ENCODE assay signal across 8 cellular contexts in the genomic region with DNA sequence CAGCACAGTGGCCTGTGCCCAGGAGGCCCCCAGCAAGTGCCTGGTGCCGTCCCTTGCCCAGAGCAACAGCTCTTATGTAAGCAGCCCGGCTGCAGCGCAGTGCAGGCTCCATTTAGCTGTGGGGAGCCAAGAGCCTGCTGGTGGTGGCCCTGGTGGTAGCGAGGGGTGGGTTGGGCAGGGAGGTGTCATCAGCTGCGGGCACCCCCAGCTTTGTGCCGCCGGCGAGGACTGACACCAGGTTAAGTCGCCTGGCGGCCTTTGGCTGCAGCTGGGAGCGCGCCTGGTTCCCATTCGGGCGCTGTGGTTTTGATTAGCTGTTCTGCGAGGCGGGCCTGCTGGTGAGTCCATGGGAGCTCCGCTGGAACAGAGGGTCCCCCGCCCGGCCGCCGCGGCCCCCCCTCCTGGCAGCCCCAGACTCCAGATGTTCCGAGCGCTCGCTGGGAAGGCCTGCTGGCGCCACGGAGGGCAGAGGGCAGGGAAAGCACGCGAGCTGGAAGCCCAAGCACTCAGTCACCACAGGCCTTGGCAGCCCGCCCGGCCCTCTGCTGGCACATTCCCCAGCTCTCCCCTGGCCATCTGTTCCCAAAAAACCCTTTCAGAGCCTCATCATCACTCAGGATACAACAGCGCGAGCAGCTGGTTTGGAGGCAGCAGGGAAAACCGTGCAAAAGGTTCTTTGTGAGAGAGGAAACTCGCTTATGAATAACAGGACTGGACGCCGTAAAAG. TPM values are rescaled to one million over a fixed set of nuclear protein-coding genes. Genes with fewer than 3 reads are reported as not detected.
DNase-seq lines count a peak whose midpoint lies in the region; ATAC-seq, FAIRE-seq and TF ChIP-seq lines count a peak whose summit lies in the region.

No MANE protein-coding gene starts in this region.

- ATAC-seq in HepG2 = peak; percentile 84
- peak; percentile 94 for ATAC-seq in thoracic aorta (ENCODE audit: insufficient number of reproducible peaks, low FRiP score, low read depth)
- no peak for ATAC-seq in GM21360 (IDR thresholded peaks at IDR 0.05; ENCODE audit: unreplicated experiment)
- no peak for ATAC-seq in HG03196 (IDR thresholded peaks at IDR 0.05; ENCODE audit: unreplicated experiment)

- H2AFZ ChIP-seq in HepG2 (ENCODE audit: low read length) = no peak overlapping the region

- H3K4me3 ChIP-seq in HEK293 (ENCODE audit: low read depth, low read length) (no peak overlapping the region), HepG2 (replicated peaks in 1 of 3; ENCODE audit: insufficient read depth in 1 of 3, low read depth in 2 of 3, low read length in 3 of 3) (peak overlapping the region; percentile 36 to 67 (median 43); a peak in 5 of 6 replicates), thoracic aorta (peak overlapping the region; percentile 64)

- CTCF ChIA-PET in HEK293 (lab: Yijun Ruan, JAX) (interaction anchor here (0.7 to 9.3 kb wide), 8 partner anchors 9 to 43 kb away, joined by 3 to 105 read pairs (median 11); partner anchors contain the start of gene ATOH8), HepG2 (lab: Yijun Ruan, JAX; ENCODE audit: low intra/inter-chr PET ratio, low total read pairs) (interaction anchor here (1.3 to 1.8 kb wide), 3 partner anchors 22 to 44 kb away, joined by 5 to 6 read pairs (median 6); no protein-coding TSS in a partner anchor)

- no TSS peak for BruUV-seq in HepG2 (replicated peaks; lab: Mats Ljungman, UMichigan)

- H3K4me1 ChIP-seq in HEK293 (ENCODE audit: control insufficient read depth, insufficient read depth, low read length) (peaks cover 41% of the 10 kb centered on the region), HepG2 (ENCODE audit: insufficient read depth, low read length) (peaks cover 60% of the 10 kb centered on the region), thoracic aorta (ENCODE audit: control insufficient read depth in 1 of 2, low read depth in 2 of 2) (peaks cover 68 to 95% of the 10 kb centered on the region in 2 donors)

- H3K9me3 ChIP-seq in HEK293 (ENCODE audit: control insufficient read depth, insufficient read depth, low read depth, low read length) = no peaks in the 10 kb centered on the region
- H3K9me3 ChIP-seq in HepG2 (ENCODE audit: low read length) = no peaks in the 10 kb centered on the region
- no peaks in the 10 kb centered on the region for H3K9me3 ChIP-seq in thoracic aorta

- H4K20me1 ChIP-seq in HepG2 (ENCODE audit: insufficient read depth, low read length) = no peaks in the 10 kb centered on the region

- peak overlapping the region; percentile 86 for H3K4me2 ChIP-seq in HepG2 (ENCODE audit: low read depth, low read length)

- peak; percentile 27 to 41; a peak in 1 of 4 replicates for TF ChIP-seq EP300 in HepG2 (IDR thresholded peaks at IDR 0.05; ENCODE audit: low read depth in 2 of 2, low read length in 2 of 2)
- peak; percentile 64; the same call in 1 of the 2 replicates for TF ChIP-seq EP300 in HepG2 (CRISPR knock-in tag; IDR thresholded peaks at IDR 0.05; ENCODE audit: borderline replicate concordance)

- H3K36me3 ChIP-seq in HEK293 (ENCODE audit: control insufficient read depth in 2 of 2, insufficient read depth in 1 of 2, low read length in 2 of 2) (no peaks in the 10 kb centered on the region), HepG2 (replicated peaks in 1 of 2; ENCODE audit: control insufficient read depth in 1 of 2, insufficient read depth in 2 of 2, low read length in 2 of 2) (no peaks in the 10 kb centered on the region), thoracic aorta (peaks cover 13% of the 10 kb centered on the region)

- POLR2A ChIA-PET in HEK293 (lab: Yijun Ruan, JAX) = interaction anchor here (0.6 to 2.4 kb wide), 9 partner anchors 11 to 334 kb away, joined by 3 to 14 read pairs (median 3); partner anchors contain the start of genes ATOH8, POLR1A and PTCD3
- POLR2A ChIA-PET in HepG2 (lab: Yijun Ruan, JAX) = interaction anchor here (0.6 to 3.1 kb wide), 7 partner anchors 11 to 303 kb away, joined by 3 to 11 read pairs (median 5); partner anchors contain the start of gene ATOH8

- H3K79me2 ChIP-seq in HepG2 (ENCODE audit: insufficient read depth, low read length) = no peaks in the 10 kb centered on the region

- intact Hi-C loops in HepG2 (cut with micrococcal nuclease; ENCODE audit: unreplicated experiment) = loop anchor here (1.0 to 2.0 kb wide), 3 partner anchors 19 to 34 kb away; partner anchors contain the start of gene ATOH8

- TF ChIP-seq CTCF in HEK293 (tag by site-specific recombination; IDR thresholded peaks at IDR 0.05) (peak; percentile 91), HepG2 (CRISPR knock-in tag; IDR thresholded peaks at IDR 0.05) (peak; percentile 55), thoracic aorta (IDR thresholded peaks at IDR 0.05) (no peak)

- DNase-seq in NCI-H82 (lab: John Stamatoyannopoulos, UW) (peak; percentile 100), dermis blood vessel endothelial cell (peak; percentile 100), HepG2 (ENCODE audit: low spot score) (peak; percentile 97), thoracic aorta (ENCODE audit: low spot score) (peak; percentile 90)
- no peak for DNase-seq in activated CD4-positive, CD25-positive, alpha-beta regulatory T cell (lab: John Stamatoyannopoulos, UW)

- TF ChIP-seq RAD21 in HepG2 (CRISPR knock-in tag; IDR thresholded peaks at IDR 0.05) = peak; percentile 58; the same call in 1 of the 2 replicates

- no peak for TF ChIP-seq POLR2A in HepG2 (IDR thresholded peaks at IDR 0.05; ENCODE audit: insufficient read depth in 1 of 2, low read depth in 2 of 2, low read length in 2 of 2)

- peak overlapping the region; percentile 80 for H3K27ac ChIP-seq in HEK293 (ENCODE audit: extremely low read depth, low read depth, low read length)
- H3K27ac ChIP-seq in HepG2 (ENCODE audit: extremely low read length, insufficient read depth, low read length) = no peak overlapping the region
- peak overlapping the region; percentile 86 to 93 for H3K27ac ChIP-seq in thoracic aorta

- H3K27me3 ChIP-seq in HepG2 (ENCODE audit: control insufficient read depth in 1 of 2, insufficient read depth in 2 of 2, low read length in 2 of 2) = no peaks in the 10 kb centered on the region
- H3K27me3 ChIP-seq in thoracic aorta (replicated peaks; ENCODE audit: insufficient read depth) = no peaks in the 10 kb centered on the region

- in situ Hi-C loops in HepG2 (cut with HindIII; ENCODE audit: extremely low pct_ligation_motif_present, low pct_unique_long_range_greater_than_20kb) = no loop called here

- FAIRE-seq in HepG2 (lab: Jason Lieb, UNC) = peak; percentile 86

- peak overlapping the region; percentile 48 for H3K9ac ChIP-seq in HepG2 (ENCODE audit: insufficient read depth, low read depth, low read length)

- 1% methylated on average over 12 of the region's 37 CpGs for WGBS in HepG2 (ENCODE audit: low lambda C conversion rate)

TF ChIP-seq in HEK293, 187 proteins besides CTCF, POLR2A, EP300 and RAD21 (continues in another document):
- TF ChIP-seq ZNF2 (tag by site-specific recombination; IDR thresholded peaks at IDR 0.05) (no peak), ZBTB20 (tag by site-specific recombination; IDR thresholded peaks at IDR 0.05) (peak; percentile 29; the same call in 1 of the 2 replicates)
- TF ChIP-seq, protein P1, sequence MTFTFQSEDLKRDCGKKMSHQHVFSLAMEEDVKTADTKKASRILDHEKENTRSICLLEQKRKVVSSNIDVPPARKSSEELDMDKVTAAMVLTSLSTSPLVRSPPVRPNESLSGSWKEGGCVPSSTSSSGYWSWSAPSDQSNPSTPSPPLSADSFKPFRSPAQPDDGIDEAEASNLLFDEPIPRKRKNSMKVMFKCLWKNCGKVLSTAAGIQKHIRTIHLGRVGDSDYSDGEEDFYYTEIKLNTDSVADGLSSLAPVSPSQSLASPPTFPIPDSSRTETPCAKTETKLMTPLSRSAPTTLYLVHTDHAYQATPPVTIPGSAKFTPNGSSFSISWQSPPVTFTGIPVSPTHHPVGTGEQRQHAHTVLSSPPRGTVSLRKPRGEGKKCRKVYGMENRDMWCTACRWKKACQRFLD (tag by site-specific recombination; IDR thresholded peaks at IDR 0.05) = no peak

TF ChIP-seq in HepG2, 621 proteins besides CTCF, POLR2A, EP300 and RAD21 (continues in another document):
- TF ChIP-seq ZNF232 (CRISPR knock-in tag; IDR thresholded peaks at IDR 0.05; ENCODE audit: borderline replicate concordance) (0 out of 2 replicates have a peak, but pooled peaks have one; percentile 12), DRAP1 (CRISPR knock-in tag; IDR thresholded peaks at IDR 0.05) (0 out of 2 replicates have a peak, but pooled peaks have one; percentile 12), ZNF501 (CRISPR knock-in tag; IDR thresholded peaks at IDR 0.05) (peak; percentile 67; the same call in 1 of the 2 replicates)

RNA-seq across cellular contexts. Expression of gene ATOH8, which starts 18.4 kb away (rescaled TPM):
- total RNA-seq in dermis blood vessel endothelial cell = 42.3 and 58.4 TPM in 2 replicates
- total RNA-seq in HepG2 (2016; rRNA removed; fragmentation: Illumina TruSeq; extraction: Trizol) = 0.11 and 0.13 TPM in 2 replicates
- 0.10 TPM in 1 of 2 replicates, not detected in the other for total RNA-seq in HepG2 (2016; cell fraction: cytosol; rRNA removed; fragmentation: Illumina TruSeq; extraction: Trizol; ENCODE audit: low read depth)
- 0.13 and 0.21 TPM in 2 replicates for total RNA-seq in HepG2 (2016; cell fraction: insoluble cytoplasmic fraction; rRNA removed; fragmentation: Illumina TruSeq; extraction: Trizol)
- 0.12 and 0.21 TPM in 2 replicates for total RNA-seq in HepG2 (2016; cell fraction: membrane; rRNA removed; fragmentation: Illumina TruSeq; extraction: Trizol)
- 0.34 and 0.38 TPM in 2 replicates for total RNA-seq in HepG2 (2016; cell fraction: nucleus; rRNA removed; fragmentation: Illumina TruSeq; extraction: Trizol)
- 0.22 and 0.61 TPM in 2 replicates for polyA plus RNA-seq in HepG2 (2011; rRNA removed)
- polyA plus RNA-seq in HepG2 (2011; cell fraction: cytosol; rRNA removed) = 0.23 and 0.62 TPM in 2 replicates
- 0.55 and 0.88 TPM in 2 replicates for polyA plus RNA-seq in HepG2 (2011; cell fraction: nucleus; rRNA removed)
- polyA plus RNA-seq in HepG2 (2012) = 0.13 TPM in 1 of 2 replicates, not detected in the other
- polyA plus RNA-seq in HepG2 (2016; cell fraction: cytosol; fragmentation: Illumina TruSeq; extraction: Trizol; ENCODE audit: low read depth) = not detected in 2 replicates
- polyA plus RNA-seq in HepG2 (2016; cell fraction: insoluble cytoplasmic fraction; fragmentation: Illumina TruSeq; extraction: Trizol; ENCODE audit: low read depth) = 0.11 and 0.14 TPM in 2 replicates
- polyA plus RNA-seq in HepG2 (2016; cell fraction: membrane; fragmentation: Illumina TruSeq; extraction: Trizol; ENCODE audit: low read depth) = 0.13 TPM in 1 of 2 replicates, not detected in the other
- polyA plus RNA-seq in HepG2 (2016; cell fraction: nucleus; fragmentation: Illumina TruSeq; extraction: Trizol; ENCODE audit: insufficient read depth, low read depth) = 0.15 and 0.25 TPM in 2 replicates
- 1.6 and 10.7 TPM in 2 replicates for polyA minus RNA-seq in HepG2 (2011; rRNA and poly(A)+ RNA removed; ENCODE audit: low replicate concordance)
- polyA minus RNA-seq in HepG2 (2011; cell fraction: cytosol; rRNA and poly(A)+ RNA removed) = 0.44 TPM in 1 of 2 replicates, not detected in the other
- polyA minus RNA-seq in HepG2 (2011; cell fraction: nucleus; rRNA and poly(A)+ RNA removed) = 0.62 and 1.4 TPM in 2 replicates
- 100 to 1,000 TPM in 1 of 2 donors, 10 to 100 TPM in 1; 78.4 to 207 TPM for total RNA-seq in thoracic aorta

Comparison
In these comparisons a context has a peak if more than half of its experiments do, and no peak if none do; other contexts are left out.
1. DNase-seq: peak in NCI-H82 (single experiment), dermis blood vessel endothelial cell (single experiment), HepG2 (single experiment) and thoracic aorta (single experiment); none in activated CD4-positive, CD25-positive, alpha-beta regulatory T cell (0 of 4).
2. ATAC-seq: peak in HepG2 (single experiment) and thoracic aorta (single experiment); none in GM21360 (single experiment) and HG03196 (single experiment).
3. RNA of gene ATOH8, which starts 18.4 kb away (total RNA-seq): 78.4 to 207 TPM in thoracic aorta and 42.3 to 58.4 TPM in dermis blood vessel endothelial cell; 0.10 to 0.38 TPM in HepG2; every median in the first group is over 10 times any median in the second.
4. Of the 63 proteins assayed by ChIP-seq in both HepG2 and HEK293: peak only in HepG2: ATF2, MEIS1, REPIN1, SALL2, ZNF121, ZNF350 and 6 more; only in HEK293: MZF1, PRDM10, PRDM4, REST, ZBTB20, ZBTB21 and 7 more; in both: CTCF, PATZ1, ZBTB10, ZBTB26 and ZNF335; in neither: 32; mixed calls (peak in some experiments, not most) for 1.